ENCODE assay signal across 8 cellular contexts in the genomic region with DNA sequence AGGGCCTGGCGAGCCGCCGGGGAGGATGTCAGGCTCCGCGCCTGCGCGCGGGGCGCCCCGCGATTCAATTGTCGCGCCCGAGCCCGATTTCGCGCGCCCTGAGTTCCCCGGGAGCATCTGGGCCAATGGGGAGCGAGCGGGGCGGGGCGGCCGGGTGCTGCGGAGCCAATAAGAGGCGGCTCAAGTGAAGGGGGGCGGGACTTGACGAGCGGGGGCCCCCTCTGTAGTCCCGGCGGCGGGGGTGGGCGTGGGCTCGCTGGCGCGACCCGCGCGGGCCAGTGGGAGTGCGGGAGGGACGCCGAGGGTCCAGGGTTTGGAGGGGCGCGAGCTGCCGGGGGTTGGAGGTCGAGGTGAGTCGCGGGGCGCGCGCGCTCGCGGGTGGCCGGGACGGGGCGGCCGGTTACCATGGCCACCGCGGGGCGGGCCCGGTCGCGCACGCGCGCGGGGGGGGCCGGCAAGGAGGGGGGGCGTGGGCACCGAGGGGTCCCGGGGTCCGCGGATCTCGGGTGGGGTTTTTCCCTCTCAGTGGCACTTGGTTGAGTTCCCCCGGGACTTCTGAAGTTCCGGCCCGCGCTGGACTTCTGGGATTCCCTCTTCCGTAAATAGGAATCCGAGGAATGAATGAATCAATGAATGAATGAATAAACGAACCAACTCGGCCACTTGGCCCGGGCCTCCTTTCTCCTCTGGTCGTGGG. TPM values are rescaled to one million over a fixed set of nuclear protein-coding genes. Genes with fewer than 3 reads are reported as not detected.
A peak's percentile ranks its signal among the peaks of the same experiment; 100 is the strongest.
DNase-seq lines count a peak whose midpoint lies in the region; ATAC-seq and TF ChIP-seq lines count a peak whose summit lies in the region.

No MANE protein-coding gene starts in this region.

- H3K36me3 Mint-ChIP-seq in nephron (ENCODE audit: low read depth): peaks cover 16% of the 10 kb centered on the region

- H3F3A ChIP-seq in MM.1S (ENCODE audit: insufficient read depth, low read length): peaks cover 5% of the 10 kb centered on the region; the same call in 1 of the 2 replicates

- H3K27ac ChIP-seq in MM.1S (ENCODE audit: low read length) (peak overlapping the region; percentile 33; the same call in 1 of the 2 replicates), RWPE2 (ENCODE audit: poor library complexity, severe bottlenecking) (peak overlapping the region; percentile 84)

- H3K9me3 ChIP-seq in MM.1S (replicated peaks; ENCODE audit: insufficient read depth, low read length) (no peaks in the 10 kb centered on the region), RWPE2 (ENCODE audit: severe bottlenecking) (no peaks in the 10 kb centered on the region)

- peak; percentile 61 for ATAC-seq in RWPE2 (ENCODE audit: low read depth)

- H4K20me1 ChIP-seq in MM.1S (ENCODE audit: insufficient read depth, low read length): peaks cover 15% of the 10 kb centered on the region

- peak overlapping the region; percentile 93 for H3K4me2 ChIP-seq in MM.1S (ENCODE audit: low read depth, low read length)

- TF ChIP-seq CTCF in MM.1S (IDR thresholded peaks at IDR 0.05; ENCODE audit: low read length) (no peak), RWPE2 (IDR thresholded peaks at IDR 0.05; ENCODE audit: poor library complexity, severe bottlenecking) (no peak), fibroblast of the aortic adventitia (IDR thresholded peaks at IDR 0.05; ENCODE audit: insufficient read depth, low read length) (no peak), nephron (IDR thresholded peaks at IDR 0.05; ENCODE audit: unreplicated experiment in 3 of 3) (no peak)

- H3K79me2 ChIP-seq in MM.1S (ENCODE audit: low read length): peaks cover 49% of the 10 kb centered on the region

- H3K27ac Mint-ChIP-seq in nephron: no peak overlapping the region

- H3K9me2 ChIP-seq in MM.1S (replicated peaks; ENCODE audit: insufficient read depth, low read length): no peaks in the 10 kb centered on the region

- peak overlapping the region; percentile 47 for H2AFZ ChIP-seq in MM.1S (ENCODE audit: low read length)

- peaks cover 45% of the 10 kb centered on the region for H3K4me1 Mint-ChIP-seq in nephron

- no peaks in the 10 kb centered on the region for H3K9me3 Mint-ChIP-seq in nephron

- H3K4me1 ChIP-seq in MM.1S (ENCODE audit: low read length) (peaks cover 7% of the 10 kb centered on the region), RWPE2 (ENCODE audit: insufficient read depth, poor library complexity, severe bottlenecking) (peaks cover 35% of the 10 kb centered on the region)

- H3K27me3 Mint-ChIP-seq in nephron (ENCODE audit: low read depth): peaks cover 4% of the 10 kb centered on the region

- H3K4me3 Mint-ChIP-seq in nephron: peak overlapping the region; percentile 86 to 95 (median 88)

- DNase-seq in DMS153 (lab: John Stamatoyannopoulos, UW): peak; percentile 85
- DNase-seq in H4 (ENCODE audit: low spot score): peak; percentile 87
- DNase-seq in MM.1S: peak; percentile 98
- DNase-seq in RWPE2 (ENCODE audit: low spot score): peak; percentile 91
- peak; percentile 89 for DNase-seq in activated T-helper 9 cell treated with anti-CD3 and anti-CD28 coated beads, Interleukin-2, amount 50 U/mL, for 16 hours (ENCODE audit: low read depth)
- DNase-seq in fibroblast of the aortic adventitia (ENCODE audit: low read depth): peak; percentile 70
- DNase-seq in stimulated activated naive CD4-positive, alpha-beta T cell (lab: John Stamatoyannopoulos, UW): peak; percentile 87 to 93 (median 91)

- H3K9ac ChIP-seq in MM.1S (ENCODE audit: low read length): peak overlapping the region; percentile 90

- H3K4me3 ChIP-seq in MM.1S (ENCODE audit: low read length) (peak overlapping the region; percentile 65), RWPE2 (ENCODE audit: severe bottlenecking) (peak overlapping the region; percentile 90), fibroblast of the aortic adventitia (ENCODE audit: low read depth, low read length) (peak overlapping the region; percentile 76)

- H3K27me3 ChIP-seq in MM.1S (replicated peaks; ENCODE audit: insufficient read depth, low read length) (no peaks in the 10 kb centered on the region), RWPE2 (ENCODE audit: insufficient read depth, poor library complexity, severe bottlenecking) (no peaks in the 10 kb centered on the region)

- H3K36me3 ChIP-seq in MM.1S (replicated peaks; ENCODE audit: insufficient read depth, low read length) (0 out of 2 replicates have a peak, but pooled peaks cover 4% of the 10 kb centered on the region), RWPE2 (ENCODE audit: low read depth) (peaks cover 38% of the 10 kb centered on the region)

RNA-seq across cellular contexts. Expression of a gene that starts 0.7 kb away (rescaled TPM):
- 26.9 and 35.8 TPM in 2 replicates for total RNA-seq in H4 (2014; rRNA removed; shearing (Covaris generic))
- total RNA-seq in fibroblast of the aortic adventitia (ENCODE audit: low replicate concordance): 2.3 and 61.8 TPM in 2 replicates

RNA-seq across cellular contexts. Expression of a gene that starts 7.3 kb away (rescaled TPM):
- not detected in 2 replicates for total RNA-seq in H4 (2014; rRNA removed; shearing (Covaris generic))
- total RNA-seq in fibroblast of the aortic adventitia (ENCODE audit: low replicate concordance): not detected in 2 replicates

RNA-seq across cellular contexts. Expression of a gene that starts 42.6 kb away (rescaled TPM):
- 86.6 and 92.1 TPM in 2 replicates for total RNA-seq in H4 (2014; rRNA removed; shearing (Covaris generic))
- total RNA-seq in fibroblast of the aortic adventitia (ENCODE audit: low replicate concordance): 88.1 and 227 TPM in 2 replicates

RNA-seq across cellular contexts. Expression of a gene that starts 58.9 kb away (rescaled TPM):
- 4.6 and 7.2 TPM in 2 replicates for total RNA-seq in H4 (2014; rRNA removed; shearing (Covaris generic))
- 13.5 and 17.3 TPM in 2 replicates for total RNA-seq in fibroblast of the aortic adventitia (ENCODE audit: low replicate concordance)

Comparison
In these comparisons a context has a peak if more than half of its experiments do, and no peak if none do; other contexts are left out.
1. Peak in every context shown above with its lines: DNase-seq, ATAC-seq, H3K4me3 ChIP-seq and H3K27ac ChIP-seq.